Comparison of ENCODE assay signal across 17 cellular contexts in genomic region chrX:22800806-22801205, GRCh38.
DNase-seq lines count a peak whose midpoint lies in the region; ATAC-seq and TF ChIP-seq lines count a peak whose summit lies in the region.
"Had no signal": no experiment of that assay in that cellular context is flagged by ENCODE, and none has a peak within 500 bp of the region (broad histone marks: within the 10 kb centered on the region; RNA-seq: fewer than 3 reads in every experiment).

No MANE protein-coding gene starts in this region.

- H3K4me3 Mint-ChIP-seq in stimulated activated effector memory CD8-positive, alpha-beta T cell treated with anti-CD3 and anti-CD28 coated beads, Interleukin-12 subunit alpha, Interleukin-12 subunit beta, amount 100 ng/mL, for 72 hours = no peak overlapping the region
- H3K4me3 Mint-ChIP-seq: activated T-helper 1 cell treated with anti-CD3 and anti-CD28 coated beads, Interleukin-12 subunit alpha, Interleukin-12 subunit beta, Interleukin-2, Interleukin-4 antibody, amounts not matched to agents 30 ng/mL and 10 ng/mL and 1 ng/mL, durations not matched to agents 14 hours and 24 hours and 36 hours had no signal

- DNase-seq in EL (peak; percentile 66), NB4 (ENCODE audit: low read depth) (peak; percentile 20), brain microvascular endothelial cell (no peak), osteoblast (ENCODE audit: insufficient read length, low spot score, missing footprints) (no peak), testis (no peak)
- no peak for DNase-seq in stimulated activated effector memory CD8-positive, alpha-beta T cell treated with anti-CD3 and anti-CD28 coated beads, Interleukin-12 subunit alpha, Interleukin-12 subunit beta, amount 100 ng/mL, for 72 hours (ENCODE audit: low spot score in 2 of 2)
- DNase-seq: effector CD4-positive, alpha-beta T cell; glutamatergic neuron; KG1; NCI-H1436 treated with DMSO at 0.1 percent for 48 hours; NCI-H526 treated with DMSO at 0.1 percent for 48 hours; posterior cingulate gyrus; stimulated activated CD4-positive, alpha-beta T cell treated with anti-CD3 and anti-CD28 coated beads, Interleukin-15, amount 100 ng/mL, for 24 hours had no signal

- no peaks in the 10 kb centered on the region for H3K27me3 ChIP-seq in brain microvascular endothelial cell (replicated peaks)
- H3K27me3 ChIP-seq in osteoblast (ENCODE audit: insufficient read depth, low read length) = no peaks in the 10 kb centered on the region
- no peaks in the 10 kb centered on the region for H3K27me3 ChIP-seq in testis

- H3K4me1 ChIP-seq in osteoblast (ENCODE audit: insufficient read depth, low read length) = peaks cover 5% of the 10 kb centered on the region
- no peaks in the 10 kb centered on the region for H3K4me1 ChIP-seq in testis

- intact Hi-C loops in testis (cut with DNase I; ENCODE audit: low total_unique reads) = no loop called here

- H3K4me1 Mint-ChIP-seq in stimulated activated effector memory CD8-positive, alpha-beta T cell treated with anti-CD3 and anti-CD28 coated beads, Interleukin-12 subunit alpha, Interleukin-12 subunit beta, amount 100 ng/mL, for 72 hours = no peaks in the 10 kb centered on the region

- peaks cover 8% of the 10 kb centered on the region for H3K9me3 Mint-ChIP-seq in stimulated activated effector memory CD8-positive, alpha-beta T cell treated with anti-CD3 and anti-CD28 coated beads, Interleukin-12 subunit alpha, Interleukin-12 subunit beta, amount 100 ng/mL, for 72 hours
- H3K9me3 Mint-ChIP-seq: activated T-helper 1 cell treated with anti-CD3 and anti-CD28 coated beads, Interleukin-12 subunit alpha, Interleukin-12 subunit beta, Interleukin-2, Interleukin-4 antibody, amounts not matched to agents 30 ng/mL and 10 ng/mL and 1 ng/mL, durations not matched to agents 14 hours and 24 hours and 36 hours had no signal

- H3K9me3 ChIP-seq in osteoblast (ENCODE audit: low read depth, low read length) = no peaks in the 10 kb centered on the region
- H3K9me3 ChIP-seq in testis = no peaks in the 10 kb centered on the region

- H3K36me3 Mint-ChIP-seq in stimulated activated effector memory CD8-positive, alpha-beta T cell treated with anti-CD3 and anti-CD28 coated beads, Interleukin-12 subunit alpha, Interleukin-12 subunit beta, amount 100 ng/mL, for 72 hours = no peaks in the 10 kb centered on the region

- WGBS in testis, 2 donors = 54 to 67% methylated on average over 1 of the region's 1 CpG

- H3K79me2 ChIP-seq in osteoblast (ENCODE audit: insufficient read depth, low read length) = no peaks in the 10 kb centered on the region

- ATAC-seq in GM18517 (IDR thresholded peaks at IDR 0.05; ENCODE audit: unreplicated experiment) = no peak
- no peak for ATAC-seq in stimulated activated effector memory CD8-positive, alpha-beta T cell treated with anti-CD3 and anti-CD28 coated beads, Interleukin-12 subunit alpha, Interleukin-12 subunit beta, amount 100 ng/mL, for 72 hours
- ATAC-seq in HG03039 (IDR thresholded peaks at IDR 0.05; ENCODE audit: unreplicated experiment) = no peak
- ATAC-seq: Right ventricle myocardium inferior had no signal

- TF ChIP-seq POLR2A in NB4 (IDR thresholded peaks at IDR 0.05; ENCODE audit: extremely low read depth, insufficient read length) (no peak), testis (IDR thresholded peaks at IDR 0.05) (no peak)

- peak overlapping the region; percentile 65 for H3K4me2 ChIP-seq in osteoblast (ENCODE audit: insufficient read depth, low read length)

- H3K27ac ChIP-seq in brain microvascular endothelial cell (peak overlapping the region; percentile 33), osteoblast (ENCODE audit: low read depth, low read length) (peak overlapping the region; percentile 56), testis (no peak overlapping the region)

- H3K36me3 ChIP-seq in brain microvascular endothelial cell (replicated peaks) = no peaks in the 10 kb centered on the region
- H3K36me3 ChIP-seq in osteoblast (ENCODE audit: insufficient read depth, low read length) = no peaks in the 10 kb centered on the region
- H3K36me3 ChIP-seq in testis (ENCODE audit: low read depth, missing control alignments) = no peaks in the 10 kb centered on the region

- H2AFZ ChIP-seq in osteoblast (ENCODE audit: low read length) = no peak overlapping the region

- H3K4me3 ChIP-seq in NB4 (ENCODE audit: low read depth, low read length) (no peak overlapping the region), brain microvascular endothelial cell (ENCODE audit: low read depth, low read length) (no peak overlapping the region), osteoblast (ENCODE audit: insufficient read depth, low read length) (no peak overlapping the region), testis (no peak overlapping the region)

- TF ChIP-seq CTCF in NB4 (IDR thresholded peaks at IDR 0.05; ENCODE audit: low read depth, low read length) = no peak
- no peak for TF ChIP-seq CTCF in brain microvascular endothelial cell (IDR thresholded peaks at IDR 0.05; ENCODE audit: low read depth, low read length, missing control alignments)
- no peak for TF ChIP-seq CTCF in osteoblast (IDR thresholded peaks at IDR 0.05; ENCODE audit: extremely low read depth, low read depth, low read length)
- TF ChIP-seq CTCF in testis (IDR thresholded peaks at IDR 0.05) = no peak

- no peak overlapping the region for H3K27ac Mint-ChIP-seq in stimulated activated effector memory CD8-positive, alpha-beta T cell treated with anti-CD3 and anti-CD28 coated beads, Interleukin-12 subunit alpha, Interleukin-12 subunit beta, amount 100 ng/mL, for 72 hours
- H3K27ac Mint-ChIP-seq: activated T-helper 1 cell treated with anti-CD3 and anti-CD28 coated beads, Interleukin-12 subunit alpha, Interleukin-12 subunit beta, Interleukin-2, Interleukin-4 antibody, amounts not matched to agents 30 ng/mL and 10 ng/mL and 1 ng/mL, durations not matched to agents 14 hours and 24 hours and 36 hours had no signal

- in situ Hi-C loops in brain microvascular endothelial cell (cut with HindIII; ENCODE audit: low pct_ligation_motif_present, low sequenced_read_pairs) = no loop called here

- no peaks in the 10 kb centered on the region for H4K20me1 ChIP-seq in osteoblast (ENCODE audit: insufficient read depth, low read length)

Comparison
In these comparisons a context has a peak if more than half of its experiments do, and no peak if none do; other contexts are left out.
1. DNase-seq: peak in EL (single experiment) and NB4 (single experiment); none in brain microvascular endothelial cell (single experiment), osteoblast (single experiment), testis (single experiment) and stimulated activated effector memory CD8-positive, alpha-beta T cell treated with anti-CD3 and anti-CD28 coated beads, Interleukin-12 subunit alpha, Interleukin-12 subunit beta, amount 100 ng/mL, for 72 hours (0 of 2).
2. H3K27ac ChIP-seq: peak in brain microvascular endothelial cell (single experiment) and osteoblast (single experiment); none in testis (0 of 2).